In genomic region chr3:139173372-139174108, GRCh38 we compare ENCODE assay signal across 8 cellular contexts.
DNase-seq lines count a peak whose midpoint lies in the region; ATAC-seq, FAIRE-seq and TF ChIP-seq lines count a peak whose summit lies in the region.
"Had no signal": no experiment of that assay in that cellular context is flagged by ENCODE, and none has a peak within 500 bp of the region (broad histone marks: within the 10 kb centered on the region; RNA-seq: fewer than 3 reads in every experiment).

No MANE protein-coding gene starts in this region.

- no peaks in the 10 kb centered on the region for H3K79me2 ChIP-seq in keratinocyte (ENCODE audit: control insufficient read depth, insufficient read depth, low read length)

- H3K9ac ChIP-seq in keratinocyte (ENCODE audit: control insufficient read depth, extremely low read depth, insufficient read depth, low read length) (no peak overlapping the region), endodermal cell (ENCODE audit: extremely low read depth, low read length, poor library complexity, severe bottlenecking) (no peak overlapping the region)

- FAIRE-seq in keratinocyte (lab: Jason Lieb, UNC), result no peak

- H3K4me3 ChIP-seq in ascending aorta (peak overlapping the region; percentile 53 to 62), keratinocyte (ENCODE audit: control insufficient read depth in 2 of 3, extremely low read depth in 1 of 3, insufficient read depth in 2 of 3, low read depth in 1 of 3, low read length in 3 of 3) (peak overlapping the region in 2 of 3 experiments; percentile 13 to 18), endodermal cell (ENCODE audit: low read length) (no peak overlapping the region)

- TF ChIP-seq CTCF in ascending aorta (IDR thresholded peaks at IDR 0.05) (no peak), keratinocyte (optimal IDR thresholded peaks at IDR 0.05 in 1 of 3, IDR thresholded peaks at IDR 0.05 in 1 of 3, conservative IDR thresholded peaks at IDR 0.05 in 1 of 3; ENCODE audit: extremely low read depth in 1 of 3, insufficient read depth in 2 of 3, low read length in 3 of 3) (no peak), endodermal cell (conservative IDR thresholded peaks at IDR 0.05) (no peak)

- intact Hi-C loops in ascending aorta (cut with DNase I), result no loop called here

- H3K9me3 Mint-ChIP-seq in endodermal cell, result peaks cover 32% of the 10 kb centered on the region

- no peaks in the 10 kb centered on the region for H3K4me1 Mint-ChIP-seq in endodermal cell

- H3K27me3 Mint-ChIP-seq in endodermal cell (ENCODE audit: insufficient read depth), result peaks cover 24% of the 10 kb centered on the region

- H3K27ac ChIP-seq in ascending aorta (no peak overlapping the region), keratinocyte (ENCODE audit: control insufficient read depth, insufficient read depth, low read length) (no peak overlapping the region), temporal lobe (ENCODE audit: low read depth, low read length) (peak overlapping the region; percentile 94), endodermal cell (ENCODE audit: low read depth, low read length) (no peak overlapping the region)

- H3K9me3 ChIP-seq in ascending aorta, result no peaks in the 10 kb centered on the region
- no peaks in the 10 kb centered on the region for H3K9me3 ChIP-seq in keratinocyte (ENCODE audit: control insufficient read depth, low read depth, low read length)
- no peaks in the 10 kb centered on the region for H3K9me3 ChIP-seq in endodermal cell (ENCODE audit: control insufficient read depth, low read length)

- H3K4me3 Mint-ChIP-seq in endodermal cell, result no peak overlapping the region

- H3K36me3 ChIP-seq in ascending aorta (no peaks in the 10 kb centered on the region), keratinocyte (ENCODE audit: control insufficient read depth in 2 of 2, extremely low read depth in 1 of 2, insufficient read depth in 2 of 2, low read length in 2 of 2) (no peaks in the 10 kb centered on the region), endodermal cell (ENCODE audit: control insufficient read depth, insufficient read depth, low read length) (no peaks in the 10 kb centered on the region)

- no peak for DNase-seq in ascending aorta (ENCODE audit: low spot score in 2 of 2)
- DNase-seq in keratinocyte (ENCODE audit: low read depth, low spot score), result no peak
- DNase-seq in endodermal cell, result no peak
- no peak for DNase-seq in HT-29 (ENCODE audit: low spot score)
- DNase-seq: NCI-H2107 had no signal

- dilution Hi-C loops in keratinocyte (cut with MboI; ENCODE audit: extremely low pct_ligation_motif_present, low sequenced_read_pairs), result no loop called here

- H3K9me1 ChIP-seq in keratinocyte (ENCODE audit: control insufficient read depth, extremely low read depth, insufficient read depth, low read length), result no peaks in the 10 kb centered on the region

- 82 to 92% methylated on average over 5 to 9 of the region's 9 CpGs for WGBS in endodermal cell (ENCODE audit: insufficient coverage in 1 of 2, insufficient read length in 1 of 2), 2 experiments

- no peaks in the 10 kb centered on the region for H3K36me3 Mint-ChIP-seq in endodermal cell (ENCODE audit: low read depth)

- H4K20me1 ChIP-seq in keratinocyte (ENCODE audit: control insufficient read depth, extremely low read depth, insufficient read depth, low read length), result no peaks in the 10 kb centered on the region

- peak overlapping the region; percentile 33 for H2AFZ ChIP-seq in keratinocyte (ENCODE audit: control insufficient read depth, low read length)

- H3K4me1 ChIP-seq in ascending aorta (no peaks in the 10 kb centered on the region), keratinocyte (ENCODE audit: control insufficient read depth, extremely low read depth, insufficient read depth, low read length) (no peaks in the 10 kb centered on the region), endodermal cell (ENCODE audit: control insufficient read depth, insufficient read depth, low read length) (no peaks in the 10 kb centered on the region)

- H3K4me2 ChIP-seq in keratinocyte (ENCODE audit: control insufficient read depth, extremely low read depth, insufficient read depth, low read depth, low read length), result peak overlapping the region; percentile 60

- peak; percentile 39 for ATAC-seq in HG03442 (IDR thresholded peaks at IDR 0.05; ENCODE audit: unreplicated experiment)
- no peak for ATAC-seq in HG02623 (IDR thresholded peaks at IDR 0.05; ENCODE audit: unreplicated experiment)

- H3K27me3 ChIP-seq in ascending aorta (no peaks in the 10 kb centered on the region), keratinocyte (ENCODE audit: control insufficient read depth, extremely low read depth, insufficient read depth, low read length) (no peaks in the 10 kb centered on the region), endodermal cell (ENCODE audit: control insufficient read depth, insufficient read depth, low read length, poor library complexity, severe bottlenecking) (peaks cover 6% of the 10 kb centered on the region)

- H3K27ac Mint-ChIP-seq in endodermal cell, result no peak overlapping the region
